ENCODE assay signal across 26 cellular contexts in the genomic region with DNA sequence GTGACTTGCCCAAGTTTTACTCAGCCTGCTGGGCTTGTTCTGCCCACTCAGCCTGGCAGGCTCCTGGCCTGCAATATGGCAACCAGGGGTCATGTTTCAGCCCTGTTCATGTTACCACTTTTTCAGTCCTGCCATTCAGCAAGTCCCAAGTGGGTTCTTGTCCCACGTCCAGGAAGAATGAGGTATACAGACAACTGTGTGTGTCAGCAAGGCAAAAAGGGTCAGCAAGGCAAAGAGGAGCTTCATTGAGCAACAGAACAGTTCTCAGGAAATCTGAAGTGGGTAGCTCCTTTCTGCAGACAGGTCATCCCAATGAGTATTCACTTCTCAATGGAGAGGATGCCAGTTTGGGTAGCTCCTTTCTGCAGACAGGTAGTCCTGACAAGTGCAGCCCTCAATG.
DNase-seq lines count a peak whose midpoint lies in the region; ATAC-seq and TF ChIP-seq lines count a peak whose summit lies in the region.
"Had no signal": no experiment of that assay in that cellular context is flagged by ENCODE, and none has a peak within 500 bp of the region (broad histone marks: within the 10 kb centered on the region; RNA-seq: fewer than 3 reads in every experiment).

No MANE protein-coding gene starts in this region.

- H3K9me3 ChIP-seq in OCI-LY7 (ENCODE audit: low read length) = 0 out of 2 replicates have a peak, but pooled peaks cover 7% of the 10 kb centered on the region
- no peaks in the 10 kb centered on the region; the same call in 1 of the 2 replicates for H3K9me3 ChIP-seq in iPS DF 6.9 (ENCODE audit: control insufficient read depth, insufficient read depth, low read length)

- DNase-seq in DMS53 (lab: John Stamatoyannopoulos, UW) (peak; percentile 60), DMS53 treated with DMSO at 0.1 percent for 48 hours (lab: John Stamatoyannopoulos, UW; ENCODE audit: unreplicated experiment) (no peak), GM23338 (ENCODE audit: low spot score) (peak; percentile 35), OCI-LY7 (ENCODE audit: low spot score) (peak; percentile 8), iPS DF 6.9 (ENCODE audit: low read depth, low spot score) (peak; percentile 4), SK-N-DZ (ENCODE audit: low spot score) (no peak)
- DNase-seq: 8988T, AML-193, C1 segment of cervical spinal cord, DND-41, GM23248, HCEC 1CT, IMR-90, NCI-H1417, NCI-H1694 treated with DMSO at 0.1 percent for 48 hours, NCI-H2107, NCI-H2227 treated with DMSO at 0.1 percent for 48 hours, NCI-H510A, NCI-H82, PC-3, RPMI8226, SHP77 had no signal

- H4K20me1 ChIP-seq in GM23338 (replicated peaks; ENCODE audit: insufficient read depth) (no peaks in the 10 kb centered on the region), OCI-LY7 (ENCODE audit: insufficient read depth, low read length) (no peaks in the 10 kb centered on the region)

- H2AFZ ChIP-seq in GM23338 = no peak overlapping the region
- no peak overlapping the region for H2AFZ ChIP-seq in OCI-LY7 (ENCODE audit: low read length)
- H2AFZ ChIP-seq: GM23248 had no signal

- no peak overlapping the region for H3K4me3 ChIP-seq in GM23338
- H3K4me3 ChIP-seq in OCI-LY7 (ENCODE audit: low read depth, low read length, poor library complexity, severe bottlenecking) = no peak overlapping the region
- no peak overlapping the region for H3K4me3 ChIP-seq in iPS DF 6.9 (ENCODE audit: low read length)
- H3K4me3 ChIP-seq: GM12878, GM23248, SK-N-MC had no signal

- POLR2A ChIA-PET in OCI-LY7 (lab: Charles Lee) = interaction anchor here (0.6 kb wide), 1 partner anchor 525 kb away, joined by 3 read pairs; no protein-coding TSS in a partner anchor

- H3K9me2 ChIP-seq in GM23338 (ENCODE audit: insufficient read depth) (no peaks in the 10 kb centered on the region), OCI-LY7 (ENCODE audit: insufficient read depth, low read length) (no peaks in the 10 kb centered on the region)

- H3K4me3 Mint-ChIP-seq in GM23338 = no peak overlapping the region

- H3K27ac ChIP-seq in GM23338 (ENCODE audit: low read depth) = no peak overlapping the region
- H3K27ac ChIP-seq in OCI-LY7 (ENCODE audit: low read depth, low read length, poor library complexity, severe bottlenecking) = no peak overlapping the region
- no peak overlapping the region for H3K27ac ChIP-seq in iPS DF 6.9 (ENCODE audit: low read length)
- H3K27ac ChIP-seq: GM23248, SK-N-MC had no signal

- H3K4me2 ChIP-seq in GM23338 (no peak overlapping the region), OCI-LY7 (ENCODE audit: low read length) (no peak overlapping the region)

- H3K36me3 ChIP-seq in GM23338 (ENCODE audit: insufficient read depth) = no peaks in the 10 kb centered on the region
- H3K36me3 ChIP-seq in OCI-LY7 (ENCODE audit: insufficient read depth, low read length) = no peaks in the 10 kb centered on the region
- H3K36me3 ChIP-seq in iPS DF 6.9 (ENCODE audit: control insufficient read depth, insufficient read depth, low read length) = no peaks in the 10 kb centered on the region

- BruUV-seq in OCI-LY7 (replicated peaks; lab: Mats Ljungman, UMichigan) = no TSS peak

- TF ChIP-seq CTCF in GM23338 (conservative IDR thresholded peaks at IDR 0.05; ENCODE audit: low read depth in 2 of 2) (no peak), OCI-LY7 (conservative IDR thresholded peaks at IDR 0.05; ENCODE audit: low read length) (no peak)

- peaks cover 3% of the 10 kb centered on the region; the same call in 1 of the 3 replicates for H3K4me1 Mint-ChIP-seq in GM23338

- H3K27ac Mint-ChIP-seq in GM23338 = no peak overlapping the region

- H3K27me3 Mint-ChIP-seq in GM23338 (ENCODE audit: insufficient read depth, low read depth, poor library complexity) = peaks cover 6% of the 10 kb centered on the region

- H3K36me3 Mint-ChIP-seq in GM23338 (ENCODE audit: low read depth) = peaks cover 41% of the 10 kb centered on the region

- no peaks in the 10 kb centered on the region for H3K4me1 ChIP-seq in GM23338 (ENCODE audit: insufficient read depth)
- no peaks in the 10 kb centered on the region for H3K4me1 ChIP-seq in OCI-LY7 (ENCODE audit: insufficient read depth, low read length, poor library complexity, severe bottlenecking)
- no peaks in the 10 kb centered on the region for H3K4me1 ChIP-seq in iPS DF 6.9 (ENCODE audit: control insufficient read depth, insufficient read depth, low read length)

- no CpG with 5 or more reads among the region's 1 CpG for WGBS in iPS DF 6.9 (ENCODE audit: insufficient coverage, insufficient read length)

- H3F3A ChIP-seq in GM23338 (replicated peaks; ENCODE audit: low read depth) = no peaks in the 10 kb centered on the region

- peaks cover 47% of the 10 kb centered on the region for H3K9me3 Mint-ChIP-seq in GM23338

- no peaks in the 10 kb centered on the region for H3K79me2 ChIP-seq in GM23338 (replicated peaks; ENCODE audit: insufficient read depth)
- H3K79me2 ChIP-seq in OCI-LY7 (ENCODE audit: insufficient read depth, low read depth, low read length) = no peaks in the 10 kb centered on the region

- H3K27me3 ChIP-seq in GM23338 (ENCODE audit: insufficient read depth) (no peaks in the 10 kb centered on the region), iPS DF 6.9 (ENCODE audit: control insufficient read depth, insufficient read depth, low read length) (no peaks in the 10 kb centered on the region)

- CTCF ChIA-PET in OCI-LY7 (lab: Charles Lee; ENCODE audit: unreplicated experiment) = no interaction called here

- intact Hi-C loops in OCI-LY7 (cut with micrococcal nuclease; ENCODE audit: unreplicated experiment) = no loop called here

- ATAC-seq in GM23338 (no peak), GM18868 (IDR thresholded peaks at IDR 0.05; ENCODE audit: unreplicated experiment) (no peak), GM19452 (IDR thresholded peaks at IDR 0.05; ENCODE audit: unreplicated experiment) (no peak)
- ATAC-seq: GM12878, PC-3 had no signal

TF ChIP-seq in GM23338, 12 proteins besides CTCF, POLR2A, EP300 and RAD21:
- TF ChIP-seq EZH2 (IDR thresholded peaks at IDR 0.05; ENCODE audit: low read depth, unreplicated experiment) = no peak
- TF ChIP-seq STAT1 (IDR thresholded peaks at IDR 0.05; ENCODE audit: unreplicated experiment) = no peak
- TF ChIP-seq, protein P1, sequence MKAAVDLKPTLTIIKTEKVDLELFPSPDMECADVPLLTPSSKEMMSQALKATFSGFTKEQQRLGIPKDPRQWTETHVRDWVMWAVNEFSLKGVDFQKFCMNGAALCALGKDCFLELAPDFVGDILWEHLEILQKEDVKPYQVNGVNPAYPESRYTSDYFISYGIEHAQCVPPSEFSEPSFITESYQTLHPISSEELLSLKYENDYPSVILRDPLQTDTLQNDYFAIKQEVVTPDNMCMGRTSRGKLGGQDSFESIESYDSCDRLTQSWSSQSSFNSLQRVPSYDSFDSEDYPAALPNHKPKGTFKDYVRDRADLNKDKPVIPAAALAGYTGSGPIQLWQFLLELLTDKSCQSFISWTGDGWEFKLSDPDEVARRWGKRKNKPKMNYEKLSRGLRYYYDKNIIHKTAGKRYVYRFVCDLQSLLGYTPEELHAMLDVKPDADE (IDR thresholded peaks at IDR 0.05) = no peak
- TF ChIP-seq POLR2AphosphoS5 (IDR thresholded peaks at IDR 0.05; ENCODE audit: low read depth) = no peak
- no peak for TF ChIP-seq CREB1 (CRISPR knock-in tag; IDR thresholded peaks at IDR 0.05; ENCODE audit: low read depth)
- TF ChIP-seq EZH2phosphoT487 (IDR thresholded peaks at IDR 0.05; ENCODE audit: unreplicated experiment) = no peak
- no peak for TF ChIP-seq NANOG (IDR thresholded peaks at IDR 0.05; ENCODE audit: borderline replicate concordance)
- no peak for TF ChIP-seq ZNF331 (CRISPR knock-in tag; IDR thresholded peaks at IDR 0.05; ENCODE audit: low read depth)
- TF ChIP-seq JUNB (IDR thresholded peaks at IDR 0.05; ENCODE audit: unreplicated experiment) = no peak
TF ChIP-seq in GM23338: peak in this region for 0.

Comparison
In these comparisons a context has a peak if more than half of its experiments do, and no peak if none do; other contexts are left out.
1. DNase-seq: peak in DMS53 (single experiment), GM23338 (single experiment), OCI-LY7 (single experiment) and iPS DF 6.9 (single experiment); none in DMS53 treated with DMSO at 0.1 percent for 48 hours (single experiment) and SK-N-DZ (single experiment).